Comparison of ENCODE assay signal across 1 cellular context in the genomic region with DNA sequence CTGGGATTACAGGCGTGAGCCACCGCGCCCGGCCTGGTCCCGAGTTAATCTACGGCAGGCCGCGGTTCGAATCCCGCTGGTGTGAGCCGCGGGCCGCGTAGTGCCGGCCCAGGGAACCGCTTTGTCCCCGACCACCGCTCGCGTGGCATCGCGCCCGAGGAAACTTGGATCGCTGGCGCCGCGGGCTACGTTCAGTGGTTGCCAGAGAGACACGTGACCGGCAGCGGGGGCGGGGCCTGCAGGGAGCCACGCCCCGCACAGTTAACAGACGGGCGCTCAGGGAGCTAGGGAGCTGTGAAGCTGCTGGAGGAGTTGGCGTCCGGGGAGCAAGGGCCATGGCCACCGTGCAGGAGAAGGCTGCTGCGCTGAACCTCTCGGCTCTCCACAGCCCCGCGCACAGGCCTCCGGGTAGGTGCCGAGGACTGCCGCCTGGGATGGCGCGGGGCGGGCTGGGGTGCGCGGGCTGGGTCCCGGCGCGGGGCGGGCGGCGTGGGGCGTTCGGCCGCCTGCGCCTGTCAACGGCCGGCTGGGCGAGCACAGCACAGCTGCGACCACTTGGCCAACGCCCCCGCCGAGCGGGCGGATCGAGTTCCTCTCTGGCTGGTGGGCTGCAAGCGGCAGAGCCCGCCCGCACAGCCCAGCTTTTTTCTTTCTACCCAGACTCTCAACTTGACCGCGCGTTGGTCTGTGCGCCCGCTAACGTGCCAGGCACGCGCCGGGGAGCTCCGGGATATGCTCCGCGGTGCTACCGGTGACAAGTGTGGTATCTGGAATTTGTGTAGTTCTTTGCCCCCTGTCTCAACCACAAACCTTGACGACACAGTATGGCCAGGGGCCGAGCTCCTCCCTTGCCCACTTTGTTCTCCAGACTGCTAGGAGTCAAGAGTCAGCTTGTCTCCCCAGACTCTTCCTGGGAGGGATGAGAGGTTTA.
A peak's percentile ranks its signal among the peaks of the same experiment; 100 is the strongest.
TF ChIP-seq lines count a peak whose summit lies in the region.

TSS of gene DEPDC7 (plus strand) at position 258 of the 931 bp plus-strand sequence. CDS start at position 336, 78 bp downstream.

TF ChIP-seq in HepG2, 621 proteins besides CTCF, POLR2A, EP300 and RAD21 (continued from another document and continues in another):
- TF ChIP-seq, protein P1, sequence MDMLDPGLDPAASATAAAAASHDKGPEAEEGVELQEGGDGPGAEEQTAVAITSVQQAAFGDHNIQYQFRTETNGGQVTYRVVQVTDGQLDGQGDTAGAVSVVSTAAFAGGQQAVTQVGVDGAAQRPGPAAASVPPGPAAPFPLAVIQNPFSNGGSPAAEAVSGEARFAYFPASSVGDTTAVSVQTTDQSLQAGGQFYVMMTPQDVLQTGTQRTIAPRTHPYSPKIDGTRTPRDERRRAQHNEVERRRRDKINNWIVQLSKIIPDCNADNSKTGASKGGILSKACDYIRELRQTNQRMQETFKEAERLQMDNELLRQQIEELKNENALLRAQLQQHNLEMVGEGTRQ (IDR thresholded peaks at IDR 0.05; ENCODE audit: low read depth, low read length) = peak; percentile 88
- TF ChIP-seq, protein P1 (CRISPR knock-in tag; IDR thresholded peaks at IDR 0.05; ENCODE audit: borderline replicate concordance) = peak; percentile 95; the same call in 1 of the 2 replicates
- peak; percentile 94 for TF ChIP-seq ZMYM3 (CRISPR knock-in tag; IDR thresholded peaks at IDR 0.05)
- TF ChIP-seq, protein P2, sequence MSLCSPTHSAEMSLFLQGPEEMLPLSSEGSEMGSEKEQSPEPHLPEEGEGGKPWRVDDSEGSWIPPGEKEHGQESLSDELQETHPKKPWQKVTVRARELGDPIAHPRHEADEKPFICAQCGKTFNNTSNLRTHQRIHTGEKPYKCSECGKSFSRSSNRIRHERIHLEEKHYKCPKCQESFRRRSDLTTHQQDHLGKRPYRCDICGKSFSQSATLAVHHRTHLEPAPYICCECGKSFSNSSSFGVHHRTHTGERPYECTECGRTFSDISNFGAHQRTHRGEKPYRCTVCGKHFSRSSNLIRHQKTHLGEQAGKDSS (CRISPR knock-in tag; IDR thresholded peaks at IDR 0.05; ENCODE audit: borderline replicate concordance, low read depth) = peak; percentile 51; the same call in 1 of the 2 replicates
- peak; percentile 60; the same call in 1 of the 2 replicates for TF ChIP-seq MXD4 (CRISPR knock-in tag; IDR thresholded peaks at IDR 0.05)
- no peak for TF ChIP-seq ZNF720 (CRISPR knock-in tag; IDR thresholded peaks at IDR 0.05)
- peak; percentile 68 for TF ChIP-seq ZNF761 (CRISPR knock-in tag; conservative IDR thresholded peaks at IDR 0.05)
- peak; percentile 96 for TF ChIP-seq KDM5B (CRISPR knock-in tag; IDR thresholded peaks at IDR 0.05; ENCODE audit: borderline replicate concordance)
- peak; percentile 79; the same call in 1 of the 2 replicates for TF ChIP-seq ZNF34 (CRISPR knock-in tag; IDR thresholded peaks at IDR 0.05; ENCODE audit: borderline replicate concordance)
- no peak for TF ChIP-seq FIP1L1 (IDR thresholded peaks at IDR 0.05; ENCODE audit: borderline replicate concordance, insufficient read depth, low read depth, low read length)
- TF ChIP-seq ZBTB46 (CRISPR knock-in tag; IDR thresholded peaks at IDR 0.05; ENCODE audit: borderline replicate concordance) = no peak
- peak; percentile 52; the same call in 1 of the 2 replicates for TF ChIP-seq ZNF607 (CRISPR knock-in tag; IDR thresholded peaks at IDR 0.05; ENCODE audit: borderline replicate concordance)
- TF ChIP-seq DNMT3B (CRISPR knock-in tag; conservative IDR thresholded peaks at IDR 0.05) = no peak
- TF ChIP-seq EEA1 (CRISPR knock-in tag; IDR thresholded peaks at IDR 0.05; ENCODE audit: borderline replicate concordance) = no peak; the same call in 1 of the 2 replicates
- TF ChIP-seq ZNF318 (CRISPR knock-in tag; IDR thresholded peaks at IDR 0.05) = no peak
- TF ChIP-seq HOXA3 (CRISPR knock-in tag; IDR thresholded peaks at IDR 0.05) = peak; percentile 42
- peak; percentile 77 for TF ChIP-seq ZNF768 (CRISPR knock-in tag; IDR thresholded peaks at IDR 0.05)
- peak; percentile 91 for TF ChIP-seq ZNF777 (CRISPR knock-in tag; IDR thresholded peaks at IDR 0.05)
- TF ChIP-seq SALL2 (CRISPR knock-in tag; IDR thresholded peaks at IDR 0.05) = peak; percentile 71
- TF ChIP-seq ZNF616 (CRISPR knock-in tag; IDR thresholded peaks at IDR 0.05; ENCODE audit: low read depth) = peak; percentile 90; the same call in 1 of the 2 replicates
- TF ChIP-seq ZNF878 (CRISPR knock-in tag; IDR thresholded peaks at IDR 0.05) = 0 out of 2 replicates have a peak, but pooled peaks have one; percentile 43
- TF ChIP-seq SNRNP70 (IDR thresholded peaks at IDR 0.05; ENCODE audit: low read depth, low read length) = no peak
- TF ChIP-seq ZNF3 (CRISPR knock-in tag; IDR thresholded peaks at IDR 0.05) = no peak
- no peak for TF ChIP-seq ZFP62 (CRISPR knock-in tag; IDR thresholded peaks at IDR 0.05)
- TF ChIP-seq ZNF30 (CRISPR knock-in tag; IDR thresholded peaks at IDR 0.05) = no peak
- TF ChIP-seq, protein P3, sequence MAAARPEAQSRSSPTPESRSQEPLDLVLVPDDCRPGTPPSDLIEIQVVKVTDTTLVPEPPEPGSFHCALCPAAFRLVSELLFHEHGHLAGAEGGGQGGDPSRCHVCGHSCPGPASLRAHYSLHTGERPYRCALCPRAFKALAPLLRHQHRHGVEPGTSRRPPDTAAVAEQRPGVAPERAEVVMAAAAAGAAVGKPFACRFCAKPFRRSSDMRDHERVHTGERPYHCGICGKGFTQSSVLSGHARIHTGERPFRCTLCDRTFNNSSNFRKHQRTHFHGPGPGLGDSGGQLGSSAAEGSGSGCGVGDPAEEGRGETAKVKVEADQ (CRISPR knock-in tag; IDR thresholded peaks at IDR 0.05; ENCODE audit: borderline replicate concordance) = no peak
- TF ChIP-seq SOX5 (CRISPR knock-in tag; IDR thresholded peaks at IDR 0.05; ENCODE audit: borderline replicate concordance) = peak; percentile 44; the same call in 1 of the 2 replicates
- TF ChIP-seq, protein P4, sequence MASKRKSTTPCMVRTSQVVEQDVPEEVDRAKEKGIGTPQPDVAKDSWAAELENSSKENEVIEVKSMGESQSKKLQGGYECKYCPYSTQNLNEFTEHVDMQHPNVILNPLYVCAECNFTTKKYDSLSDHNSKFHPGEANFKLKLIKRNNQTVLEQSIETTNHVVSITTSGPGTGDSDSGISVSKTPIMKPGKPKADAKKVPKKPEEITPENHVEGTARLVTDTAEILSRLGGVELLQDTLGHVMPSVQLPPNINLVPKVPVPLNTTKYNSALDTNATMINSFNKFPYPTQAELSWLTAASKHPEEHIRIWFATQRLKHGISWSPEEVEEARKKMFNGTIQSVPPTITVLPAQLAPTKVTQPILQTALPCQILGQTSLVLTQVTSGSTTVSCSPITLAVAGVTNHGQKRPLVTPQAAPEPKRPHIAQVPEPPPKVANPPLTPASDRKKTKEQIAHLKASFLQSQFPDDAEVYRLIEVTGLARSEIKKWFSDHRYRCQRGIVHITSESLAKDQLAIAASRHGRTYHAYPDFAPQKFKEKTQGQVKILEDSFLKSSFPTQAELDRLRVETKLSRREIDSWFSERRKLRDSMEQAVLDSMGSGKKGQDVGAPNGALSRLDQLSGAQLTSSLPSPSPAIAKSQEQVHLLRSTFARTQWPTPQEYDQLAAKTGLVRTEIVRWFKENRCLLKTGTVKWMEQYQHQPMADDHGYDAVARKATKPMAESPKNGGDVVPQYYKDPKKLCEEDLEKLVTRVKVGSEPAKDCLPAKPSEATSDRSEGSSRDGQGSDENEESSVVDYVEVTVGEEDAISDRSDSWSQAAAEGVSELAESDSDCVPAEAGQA (IDR thresholded peaks at IDR 0.05; ENCODE audit: low read depth) = no peak
- TF ChIP-seq, protein P4 (CRISPR knock-in tag; IDR thresholded peaks at IDR 0.05; ENCODE audit: borderline replicate concordance) = 0 out of 2 replicates have a peak, but pooled peaks have one; percentile 29
- TF ChIP-seq TBL1XR1 (IDR thresholded peaks at IDR 0.05; ENCODE audit: borderline replicate concordance, low read length, partially characterized antibody) = peak; percentile 23
- 0 out of 2 replicates have a peak, but pooled peaks have one; percentile 20 for TF ChIP-seq ZNF891 (CRISPR knock-in tag; IDR thresholded peaks at IDR 0.05)
